ENCODE assay signal across 15 cellular contexts in the genomic region with DNA sequence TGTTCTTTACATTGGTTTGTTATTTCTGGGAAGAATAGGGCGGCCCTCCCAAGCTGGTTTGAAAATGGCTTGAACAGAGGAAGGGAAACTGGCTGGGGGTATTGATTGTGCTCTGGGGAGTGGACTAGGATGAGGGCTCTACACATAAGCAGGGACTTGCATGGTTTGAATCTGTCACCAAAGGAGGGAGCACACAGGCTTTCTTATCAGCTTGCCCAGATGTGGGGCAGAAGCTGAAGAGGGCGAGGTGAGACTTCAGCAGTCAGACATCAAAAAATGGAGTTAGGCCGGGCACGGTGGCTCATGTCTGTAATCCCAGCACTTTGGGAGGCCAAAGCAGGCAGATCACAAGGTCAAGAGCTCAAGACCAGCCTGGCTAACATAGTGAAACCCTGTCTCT. TPM values are rescaled to one million over a fixed set of nuclear protein-coding genes. Genes with fewer than 3 reads are reported as not detected.
A peak's percentile ranks its signal among the peaks of the same experiment; 100 is the strongest.
DNase-seq lines count a peak whose midpoint lies in the region; ATAC-seq and TF ChIP-seq lines count a peak whose summit lies in the region.
"Had no signal": no experiment of that assay in that cellular context is flagged by ENCODE, and none has a peak within 500 bp of the region (broad histone marks: within the 10 kb centered on the region; RNA-seq: fewer than 3 reads in every experiment).

No MANE protein-coding gene starts in this region.

- in situ Hi-C loops in GM13977 (cut with MboI; ENCODE audit: low pct_unique_long_range_greater_than_20kb, low sequenced_read_pairs, unreplicated experiment), result no loop called here

- H2AFZ ChIP-seq in trophoblast cell (ENCODE audit: insufficient read depth, low read length, poor library complexity), result no peak overlapping the region

- H3K79me2 ChIP-seq in trophoblast cell (ENCODE audit: control insufficient read depth, insufficient read depth, low read length, poor library complexity), result no peaks in the 10 kb centered on the region

- H3K36me3 ChIP-seq in trophoblast cell (ENCODE audit: control insufficient read depth in 1 of 2, insufficient read depth in 2 of 2, low read length in 2 of 2), result no peaks in the 10 kb centered on the region
- H3K36me3 ChIP-seq: WERI-Rb-1 had no signal

- peaks cover 22% of the 10 kb centered on the region for H3K4me1 Mint-ChIP-seq in T-helper 1 cell treated with Interleukin-12 subunit alpha and Interleukin-12 subunit beta and Interleukin-4 antibody, amounts not matched to agents 30 μg/mL and 1 μg/mL, for 36 hours (ENCODE audit: low read depth)
- H3K4me1 Mint-ChIP-seq: nephron had no signal

- no peak overlapping the region for H3K14ac ChIP-seq in trophoblast cell (ENCODE audit: low read length)

- H3K23ac ChIP-seq in trophoblast cell (ENCODE audit: low read length), result peak overlapping the region; percentile 50

- peaks cover 10% of the 10 kb centered on the region for H3K27me3 Mint-ChIP-seq in T-helper 1 cell treated with Interleukin-12 subunit alpha and Interleukin-12 subunit beta and Interleukin-4 antibody, amounts not matched to agents 30 μg/mL and 1 μg/mL, for 36 hours (ENCODE audit: low read depth)

- no peak overlapping the region for H3K18ac ChIP-seq in trophoblast cell (ENCODE audit: low read length)

- no peak overlapping the region for H2BK5ac ChIP-seq in trophoblast cell (ENCODE audit: low read depth, low read length, poor library complexity)

- H3K4ac ChIP-seq in trophoblast cell (ENCODE audit: low read depth, low read length), result no peak overlapping the region

- no peak overlapping the region for H3K9ac ChIP-seq in trophoblast cell (ENCODE audit: low read length)

- no peak overlapping the region for H2AK5ac ChIP-seq in trophoblast cell (ENCODE audit: low read length)

- no peak overlapping the region for H4K91ac ChIP-seq in trophoblast cell (ENCODE audit: low read depth, low read length)

- no peak overlapping the region for H3K4me3 Mint-ChIP-seq in T-helper 1 cell treated with Interleukin-12 subunit alpha and Interleukin-12 subunit beta and Interleukin-4 antibody, amounts not matched to agents 30 μg/mL and 1 μg/mL, for 36 hours
- H3K4me3 Mint-ChIP-seq: nephron had no signal

- no peaks in the 10 kb centered on the region for H3K9me3 ChIP-seq in trophoblast cell (ENCODE audit: insufficient read depth, low read depth, low read length)

- no peak overlapping the region for H4K12ac ChIP-seq in trophoblast cell (ENCODE audit: low read depth, low read length)

- DNase-seq in T-helper 1 cell (no peak), trophoblast cell (no peak), NCI-H2081 (lab: John Stamatoyannopoulos, UW) (no peak), GM13977 (ENCODE audit: low spot score) (no peak), D341Med (ENCODE audit: low spot score) (no peak)
- DNase-seq: DMS79 treated with DMSO at 0.1 percent for 48 hours; islet precursor cell; NCI-H2171; stimulated activated CD4-positive, alpha-beta T cell treated with anti-CD3 and anti-CD28 coated beads, Interleukin-15, amount 100 ng/mL, for 24 hours; WERI-Rb-1 had no signal

- H3K4me2 ChIP-seq in trophoblast cell (ENCODE audit: low read length), result no peak overlapping the region

- ATAC-seq in HG02588 (IDR thresholded peaks at IDR 0.05; ENCODE audit: unreplicated experiment), result peak; percentile 20
- ATAC-seq in HG03378 (IDR thresholded peaks at IDR 0.05; ENCODE audit: unreplicated experiment), result peak; percentile 16

- H2BK12ac ChIP-seq in trophoblast cell (ENCODE audit: low read length), result no peak overlapping the region

- H3K4me3 ChIP-seq in trophoblast cell (ENCODE audit: low read depth, low read length), result no peak overlapping the region

- peak overlapping the region; percentile 42 for H3K27ac Mint-ChIP-seq in T-helper 1 cell treated with Interleukin-12 subunit alpha and Interleukin-12 subunit beta and Interleukin-4 antibody, amounts not matched to agents 30 μg/mL and 1 μg/mL, for 36 hours
- H3K27ac Mint-ChIP-seq: nephron had no signal

- H3K27me3 ChIP-seq in trophoblast cell (ENCODE audit: insufficient read depth, low read length), result no peaks in the 10 kb centered on the region

- no peaks in the 10 kb centered on the region for H3K9me3 Mint-ChIP-seq in T-helper 1 cell treated with Interleukin-12 subunit alpha and Interleukin-12 subunit beta and Interleukin-4 antibody, amounts not matched to agents 30 μg/mL and 1 μg/mL, for 36 hours
- H3K9me3 Mint-ChIP-seq: nephron had no signal

- H4K8ac ChIP-seq in trophoblast cell (ENCODE audit: low read depth, low read length), result no peak overlapping the region

- no peaks in the 10 kb centered on the region for H3K4me1 ChIP-seq in trophoblast cell (ENCODE audit: control insufficient read depth in 1 of 2, insufficient read depth in 2 of 2, low read length in 2 of 2)

- no CpG with 5 or more reads among the region's 4 CpGs for WGBS in trophoblast cell (ENCODE audit: extremely low coverage, insufficient coverage, insufficient read length)

- H3K79me1 ChIP-seq in trophoblast cell (ENCODE audit: low read length), result no peaks in the 10 kb centered on the region

- no peak overlapping the region for H2BK120ac ChIP-seq in trophoblast cell (ENCODE audit: insufficient read depth, low read length, poor library complexity)

- H3K27ac ChIP-seq in trophoblast cell (ENCODE audit: low read depth, low read length), result no peak overlapping the region
- H3K27ac ChIP-seq: 22Rv1, WERI-Rb-1 had no signal

- no peak for TF ChIP-seq CTCF in GM13977 (IDR thresholded peaks at IDR 0.05; ENCODE audit: extremely low read depth, insufficient read depth, missing control alignments)

- H3K36me3 Mint-ChIP-seq in T-helper 1 cell treated with Interleukin-12 subunit alpha and Interleukin-12 subunit beta and Interleukin-4 antibody, amounts not matched to agents 30 μg/mL and 1 μg/mL, for 36 hours (ENCODE audit: low read depth), result peaks cover 2% of the 10 kb centered on the region

RNA-seq across cellular contexts. Expression of a gene that starts 7.2 kb away (rescaled TPM):
- polyA plus RNA-seq in trophoblast cell (2013), result 22.0 and 22.8 TPM in 2 replicates
